In the genomic region with DNA sequence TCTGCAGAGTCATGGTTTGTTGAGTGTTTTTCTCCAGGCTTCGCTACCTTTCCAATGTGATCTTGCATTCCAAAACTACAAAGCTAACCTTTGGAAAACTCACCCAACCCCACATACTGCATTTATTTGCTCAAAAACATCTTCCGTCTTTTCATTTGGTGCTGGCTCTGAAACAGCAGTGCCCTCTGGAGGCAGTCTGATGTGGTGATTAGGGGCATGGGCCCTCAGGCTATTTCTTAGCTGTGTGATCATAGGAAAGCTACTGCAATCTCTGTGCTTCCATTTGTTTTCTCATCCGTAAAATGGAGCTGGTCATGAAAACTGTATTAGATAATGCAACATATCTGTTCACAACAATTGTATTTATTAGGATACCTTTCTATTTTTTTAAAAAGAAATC, we compare ENCODE assay signal across 9 cellular contexts. TPM values are rescaled to one million over a fixed set of nuclear protein-coding genes. Genes with fewer than 3 reads are reported as not detected.
DNase-seq lines count a peak whose midpoint lies in the region; FAIRE-seq and TF ChIP-seq lines count a peak whose summit lies in the region.
"Had no signal": no experiment of that assay in that cellular context is flagged by ENCODE, and none has a peak within 500 bp of the region (broad histone marks: within the 10 kb centered on the region; RNA-seq: fewer than 3 reads in every experiment).

No MANE protein-coding gene starts in this region.

- H4K20me1 ChIP-seq in astrocyte (ENCODE audit: insufficient read depth, low read length), result peaks cover 7% of the 10 kb centered on the region

- H3K27me3 Mint-ChIP-seq in astrocyte (ENCODE audit: low read depth, unreplicated experiment), result no peaks in the 10 kb centered on the region
- H3K27me3 Mint-ChIP-seq: CD4-positive, CD25-positive, alpha-beta regulatory T cell had no signal

- no peaks in the 10 kb centered on the region for H3K36me3 ChIP-seq in astrocyte (ENCODE audit: insufficient read depth, low read length)

- H3K4me1 ChIP-seq in astrocyte (ENCODE audit: insufficient read depth, low read length), result peaks cover 4% of the 10 kb centered on the region

- peaks cover 3% of the 10 kb centered on the region for H3K4me1 Mint-ChIP-seq in astrocyte (ENCODE audit: low read depth, unreplicated experiment)

- peaks cover 1% of the 10 kb centered on the region for H3K9me3 Mint-ChIP-seq in astrocyte (ENCODE audit: unreplicated experiment)
- H3K9me3 Mint-ChIP-seq: CD4-positive, CD25-positive, alpha-beta regulatory T cell had no signal

- peak; percentile 24 to 42 for DNase-seq in NCI-H2081 (lab: John Stamatoyannopoulos, UW)
- no peak for DNase-seq in NCI-H2081 treated with DMSO at 0.1 percent for 48 hours (lab: John Stamatoyannopoulos, UW)
- peak; percentile 22 for DNase-seq in astrocyte (ENCODE audit: low read depth)
- DNase-seq in lung microvascular endothelial cell (ENCODE audit: low read depth in 2 of 2), result peak; percentile 52 to 59
- DNase-seq in amniotic stem cell (lab: John Stamatoyannopoulos, UW), result no peak
- no peak for DNase-seq in GDM1 (lab: John Stamatoyannopoulos, UW)
- DNase-seq in NCI-H1930 (lab: John Stamatoyannopoulos, UW), result no peak

- peak; percentile 76 for TF ChIP-seq CTCF in LNCAP (IDR thresholded peaks at IDR 0.05)
- TF ChIP-seq CTCF in astrocyte (IDR thresholded peaks at IDR 0.05; ENCODE audit: insufficient read depth, low read depth, low read length), result peak; percentile 84

- H3K27ac Mint-ChIP-seq in astrocyte (ENCODE audit: unreplicated experiment), result peak overlapping the region; percentile 14

- H3K4me3 ChIP-seq in astrocyte (ENCODE audit: insufficient read depth, low read depth, low read length), result no peak overlapping the region

- no peak overlapping the region for H2AFZ ChIP-seq in astrocyte (ENCODE audit: low read depth, low read length)

- H3K36me3 Mint-ChIP-seq in astrocyte (ENCODE audit: low read depth, unreplicated experiment), result peaks cover 2% of the 10 kb centered on the region

- no peaks in the 10 kb centered on the region for H3K79me2 ChIP-seq in astrocyte (ENCODE audit: insufficient read depth, low read length)

- no peaks in the 10 kb centered on the region for H3K9me3 ChIP-seq in astrocyte (ENCODE audit: insufficient read depth, low read depth, low read length)

- no peak overlapping the region for H3K4me3 Mint-ChIP-seq in astrocyte (ENCODE audit: unreplicated experiment)
- H3K4me3 Mint-ChIP-seq: CD4-positive, CD25-positive, alpha-beta regulatory T cell had no signal

- H3K4me2 ChIP-seq in astrocyte (ENCODE audit: low read length), result no peak overlapping the region

- no peak overlapping the region for H3K9ac ChIP-seq in astrocyte (ENCODE audit: low read length)

- H3K27me3 ChIP-seq in astrocyte (ENCODE audit: insufficient read depth, low read length), result no peaks in the 10 kb centered on the region

- no peak overlapping the region for H3K27ac ChIP-seq in astrocyte (ENCODE audit: low read depth, low read length)

- no peak for FAIRE-seq in astrocyte (lab: Jason Lieb, UNC)

RNA-seq across cellular contexts. Expression of a gene that starts 47.0 kb away (rescaled TPM):
- total RNA-seq in astrocyte, result 20.0 TPM in 2 replicates
- 13.9 and 16.1 TPM in 2 replicates for total RNA-seq in lung microvascular endothelial cell

Comparison
In these comparisons a context has a peak if more than half of its experiments do, and no peak if none do; other contexts are left out.
1. DNase-seq: peak in NCI-H2081 (2 of 2), astrocyte (single experiment) and lung microvascular endothelial cell (2 of 2); none in NCI-H2081 treated with DMSO at 0.1 percent for 48 hours (single experiment), amniotic stem cell (single experiment), GDM1 (single experiment) and NCI-H1930 (0 of 2).